In genomic region chr19:41311072-41311471, GRCh38 we compare ENCODE assay signal across 8 cellular contexts. TPM values are rescaled to one million over a fixed set of nuclear protein-coding genes. Genes with fewer than 3 reads are reported as not detected.
DNase-seq lines count a peak whose midpoint lies in the region; ATAC-seq, FAIRE-seq and TF ChIP-seq lines count a peak whose summit lies in the region.

No MANE protein-coding gene starts in this region.

- H4K20me1 ChIP-seq in GM23338 (replicated peaks; ENCODE audit: insufficient read depth), result peaks cover 5% of the 10 kb centered on the region; the same call in 1 of the 2 replicates
- H4K20me1 ChIP-seq in SU-DHL-6 (ENCODE audit: low read depth, low read length), result no peaks in the 10 kb centered on the region

- H3K27me3 ChIP-seq in GM23338 (ENCODE audit: insufficient read depth) (no peaks in the 10 kb centered on the region), SU-DHL-6 (ENCODE audit: low read length) (no peaks in the 10 kb centered on the region), gastrocnemius medialis (no peaks in the 10 kb centered on the region)

- DNase-seq in GM23338 (ENCODE audit: low spot score), result no peak
- DNase-seq in fibroblast of the aortic adventitia (ENCODE audit: low read depth), result no peak
- DNase-seq in gastrocnemius medialis, result no peak
- DNase-seq in GM12892 (ENCODE audit: insufficient read length), result no peak
- DNase-seq in cerebellar cortex (ENCODE audit: low spot score), result no peak

- H3K4me3 ChIP-seq in GM23338 (peak overlapping the region; percentile 84), SU-DHL-6 (ENCODE audit: insufficient read depth, low read length, poor library complexity, severe bottlenecking) (peak overlapping the region; percentile 90), fibroblast of the aortic adventitia (ENCODE audit: low read depth, low read length) (peak overlapping the region; percentile 94), gastrocnemius medialis (peak overlapping the region; percentile 62 to 80 (median 73))

- peaks cover 31% of the 10 kb centered on the region for H3K36me3 Mint-ChIP-seq in GM23338 (ENCODE audit: low read depth)

- TF ChIP-seq CTCF in GM23338 (conservative IDR thresholded peaks at IDR 0.05; ENCODE audit: low read depth in 2 of 2) (no peak), SU-DHL-6 (IDR thresholded peaks at IDR 0.05; ENCODE audit: insufficient read depth, low read length, poor library complexity, severe bottlenecking) (no peak), fibroblast of the aortic adventitia (IDR thresholded peaks at IDR 0.05; ENCODE audit: insufficient read depth, low read length) (no peak), gastrocnemius medialis (IDR thresholded peaks at IDR 0.05 in 4 of 5, conservative IDR thresholded peaks at IDR 0.05 in 1 of 5) (no peak)

- no peaks in the 10 kb centered on the region for H3K9me3 ChIP-seq in SU-DHL-6 (ENCODE audit: insufficient read depth, low read length)
- H3K9me3 ChIP-seq in gastrocnemius medialis, result no peaks in the 10 kb centered on the region

- H3K9ac ChIP-seq in SU-DHL-6 (ENCODE audit: low read length), result peak overlapping the region; percentile 79

- FAIRE-seq in GM12892 (lab: Jason Lieb, UNC), result no peak

- H3K9me2 ChIP-seq in GM23338 (ENCODE audit: insufficient read depth) (no peaks in the 10 kb centered on the region), SU-DHL-6 (replicated peaks; ENCODE audit: insufficient read depth, low read length) (no peaks in the 10 kb centered on the region)

- in situ Hi-C loops in gastrocnemius medialis (cut with MboI; ENCODE audit: low sequenced_read_pairs in 4 of 4), result loop anchor here in 1 of 4 donors (5.0 kb wide), 2 partner anchors 44 to 104 kb away; no protein-coding TSS in a partner anchor

- no peak overlapping the region for H3K27ac ChIP-seq in GM23338 (ENCODE audit: low read depth)
- H3K27ac ChIP-seq in SU-DHL-6 (ENCODE audit: low read depth, low read length), result no peak overlapping the region
- peak overlapping the region; percentile 88 to 95 (median 93) for H3K27ac ChIP-seq in gastrocnemius medialis

- H3K27ac Mint-ChIP-seq in GM23338, result no peak overlapping the region

- no peak for TF ChIP-seq POLR2A in gastrocnemius medialis (IDR thresholded peaks at IDR 0.05)
- TF ChIP-seq POLR2A in GM12892 (IDR thresholded peaks at IDR 0.05; ENCODE audit: low read depth, low read length), result no peak

- peaks cover 16% of the 10 kb centered on the region for H3K4me1 ChIP-seq in GM23338 (ENCODE audit: insufficient read depth)
- peaks cover 35 to 42% of the 10 kb centered on the region in 2 donors for H3K4me1 ChIP-seq in gastrocnemius medialis

- H3K27me3 Mint-ChIP-seq in GM23338 (ENCODE audit: insufficient read depth, low read depth, poor library complexity), result peaks cover 28% of the 10 kb centered on the region

- peaks cover 30% of the 10 kb centered on the region for H3F3A ChIP-seq in GM23338 (replicated peaks; ENCODE audit: low read depth)
- peaks cover 31% of the 10 kb centered on the region for H3F3A ChIP-seq in SU-DHL-6 (ENCODE audit: insufficient read depth)

- peak overlapping the region; percentile 93 for H3K4me3 Mint-ChIP-seq in GM23338

- peak overlapping the region; percentile 86 for H3K4me2 ChIP-seq in GM23338
- peak overlapping the region; percentile 89 for H3K4me2 ChIP-seq in SU-DHL-6 (ENCODE audit: low read depth, low read length, poor library complexity, severe bottlenecking)

- H2AFZ ChIP-seq in GM23338 (no peak overlapping the region), SU-DHL-6 (ENCODE audit: low read depth, low read length, severe bottlenecking) (no peak overlapping the region)

- H3K9me3 Mint-ChIP-seq in GM23338, result no peaks in the 10 kb centered on the region; the same call in 2 of the 3 replicates

- intact Hi-C loops in gastrocnemius medialis (cut with DNase I; ENCODE audit: low total_unique reads), result loop anchor here (1.0 kb wide), 1 partner anchor 13 kb away; no protein-coding TSS in a partner anchor

- ATAC-seq in GM23338 (no peak), gastrocnemius medialis (no peak), HG03469 (IDR thresholded peaks at IDR 0.05; ENCODE audit: unreplicated experiment) (no peak), HG02763 (IDR thresholded peaks at IDR 0.05; ENCODE audit: unreplicated experiment) (no peak)

- peaks cover 21% of the 10 kb centered on the region for H3K79me2 ChIP-seq in GM23338 (replicated peaks; ENCODE audit: insufficient read depth)
- H3K79me2 ChIP-seq in SU-DHL-6 (ENCODE audit: insufficient read depth, low read length), result peaks cover 14% of the 10 kb centered on the region

- H3K36me3 ChIP-seq in GM23338 (ENCODE audit: insufficient read depth), result peaks cover 14% of the 10 kb centered on the region
- peaks cover 3% of the 10 kb centered on the region; the same call in 1 of the 2 replicates for H3K36me3 ChIP-seq in SU-DHL-6 (ENCODE audit: low read length)
- peaks cover 0 to 42% of the 10 kb centered on the region in 2 donors for H3K36me3 ChIP-seq in gastrocnemius medialis

- peaks cover 24% of the 10 kb centered on the region for H3K4me1 Mint-ChIP-seq in GM23338

TF ChIP-seq in GM23338, 12 proteins besides CTCF, POLR2A, EP300 and RAD21 (continues in another document):
- TF ChIP-seq, protein P1, sequence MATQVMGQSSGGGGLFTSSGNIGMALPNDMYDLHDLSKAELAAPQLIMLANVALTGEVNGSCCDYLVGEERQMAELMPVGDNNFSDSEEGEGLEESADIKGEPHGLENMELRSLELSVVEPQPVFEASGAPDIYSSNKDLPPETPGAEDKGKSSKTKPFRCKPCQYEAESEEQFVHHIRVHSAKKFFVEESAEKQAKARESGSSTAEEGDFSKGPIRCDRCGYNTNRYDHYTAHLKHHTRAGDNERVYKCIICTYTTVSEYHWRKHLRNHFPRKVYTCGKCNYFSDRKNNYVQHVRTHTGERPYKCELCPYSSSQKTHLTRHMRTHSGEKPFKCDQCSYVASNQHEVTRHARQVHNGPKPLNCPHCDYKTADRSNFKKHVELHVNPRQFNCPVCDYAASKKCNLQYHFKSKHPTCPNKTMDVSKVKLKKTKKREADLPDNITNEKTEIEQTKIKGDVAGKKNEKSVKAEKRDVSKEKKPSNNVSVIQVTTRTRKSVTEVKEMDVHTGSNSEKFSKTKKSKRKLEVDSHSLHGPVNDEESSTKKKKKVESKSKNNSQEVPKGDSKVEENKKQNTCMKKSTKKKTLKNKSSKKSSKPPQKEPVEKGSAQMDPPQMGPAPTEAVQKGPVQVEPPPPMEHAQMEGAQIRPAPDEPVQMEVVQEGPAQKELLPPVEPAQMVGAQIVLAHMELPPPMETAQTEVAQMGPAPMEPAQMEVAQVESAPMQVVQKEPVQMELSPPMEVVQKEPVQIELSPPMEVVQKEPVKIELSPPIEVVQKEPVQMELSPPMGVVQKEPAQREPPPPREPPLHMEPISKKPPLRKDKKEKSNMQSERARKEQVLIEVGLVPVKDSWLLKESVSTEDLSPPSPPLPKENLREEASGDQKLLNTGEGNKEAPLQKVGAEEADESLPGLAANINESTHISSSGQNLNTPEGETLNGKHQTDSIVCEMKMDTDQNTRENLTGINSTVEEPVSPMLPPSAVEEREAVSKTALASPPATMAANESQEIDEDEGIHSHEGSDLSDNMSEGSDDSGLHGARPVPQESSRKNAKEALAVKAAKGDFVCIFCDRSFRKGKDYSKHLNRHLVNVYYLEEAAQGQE (IDR thresholded peaks at IDR 0.05; ENCODE audit: unreplicated experiment), result no peak

RNA-seq across cellular contexts. Expression of gene CCDC97, which starts 1.1 kb away (rescaled TPM):
- 8.0 and 9.7 TPM in 2 replicates for total RNA-seq in GM23338 (2014; rRNA removed; shearing (Covaris generic))
- 8.2 and 11.0 TPM in 2 replicates for polyA plus RNA-seq in GM23338 (2016; fragmentation: Nextera tagmentation; extraction: Ambion mirVana)
- 7.9 and 11.4 TPM in 2 replicates for total RNA-seq in fibroblast of the aortic adventitia (ENCODE audit: low replicate concordance)
- total RNA-seq in gastrocnemius medialis, result 10 to 100 TPM in 3 of 4 donors, 1 to 10 TPM in 1; 8.6 to 15.3 (median 15.1) TPM
- polyA plus RNA-seq in GM12892 (2012; ENCODE audit: missing spikeins), result 12.6 TPM

RNA-seq across cellular contexts. Expression of gene TGFB1, which starts 42.6 kb away (rescaled TPM):
- total RNA-seq in GM23338 (2014; rRNA removed; shearing (Covaris generic)), result 6.7 and 7.9 TPM in 2 replicates
- polyA plus RNA-seq in GM23338 (2016; fragmentation: Nextera tagmentation; extraction: Ambion mirVana), result 0.99 and 1.4 TPM in 2 replicates
- total RNA-seq in fibroblast of the aortic adventitia (ENCODE audit: low replicate concordance) (18.7 and 19.8 TPM in 2 replicates), gastrocnemius medialis (1 to 10 TPM; 1.9 to 5.2 (median 4.9) TPM)
- polyA plus RNA-seq in GM12892 (2012; ENCODE audit: missing spikeins), result 23.4 TPM

RNA-seq across cellular contexts. Expression of gene HNRNPUL1, which starts 46.9 kb away (rescaled TPM):
- 166 and 204 TPM in 2 replicates for total RNA-seq in GM23338 (2014; rRNA removed; shearing (Covaris generic))
- polyA plus RNA-seq in GM23338 (2016; fragmentation: Nextera tagmentation; extraction: Ambion mirVana), result 204 and 207 TPM in 2 replicates
- total RNA-seq in fibroblast of the aortic adventitia (ENCODE audit: low replicate concordance) (98.4 and 108 TPM in 2 replicates), gastrocnemius medialis (100 to 1,000 TPM in 1 of 4 donors, 10 to 100 TPM in 3; 49.5 to 101 (median 92.4) TPM)
- polyA plus RNA-seq in GM12892 (2012; ENCODE audit: missing spikeins), result 128 TPM

RNA-seq across cellular contexts. Expression of gene B9D2, which starts 52.9 kb away (rescaled TPM):
- 2.7 and 3.0 TPM in 2 replicates for total RNA-seq in GM23338 (2014; rRNA removed; shearing (Covaris generic))
- polyA plus RNA-seq in GM23338 (2016; fragmentation: Nextera tagmentation; extraction: Ambion mirVana), result 4.9 and 7.4 TPM in 2 replicates
- total RNA-seq in fibroblast of the aortic adventitia (ENCODE audit: low replicate concordance) (0.25 and 4.5 TPM in 2 replicates), gastrocnemius medialis (1 to 10 TPM; 2.6 to 6.9 (median 4.5) TPM)
- polyA plus RNA-seq in GM12892 (2012; ENCODE audit: missing spikeins), result 3.5 TPM

Comparison
In these comparisons a context has a peak if more than half of its experiments do, and no peak if none do; other contexts are left out.
1. H3K27ac ChIP-seq: peak in gastrocnemius medialis (4 of 4); none in GM23338 (single experiment) and SU-DHL-6 (single experiment).
2. Peak in every context shown above with its lines, with median percentiles within 50 percentile points of each other: H3K4me3 ChIP-seq.